ENCODE assay signal across 13 cellular contexts in the genomic region with DNA sequence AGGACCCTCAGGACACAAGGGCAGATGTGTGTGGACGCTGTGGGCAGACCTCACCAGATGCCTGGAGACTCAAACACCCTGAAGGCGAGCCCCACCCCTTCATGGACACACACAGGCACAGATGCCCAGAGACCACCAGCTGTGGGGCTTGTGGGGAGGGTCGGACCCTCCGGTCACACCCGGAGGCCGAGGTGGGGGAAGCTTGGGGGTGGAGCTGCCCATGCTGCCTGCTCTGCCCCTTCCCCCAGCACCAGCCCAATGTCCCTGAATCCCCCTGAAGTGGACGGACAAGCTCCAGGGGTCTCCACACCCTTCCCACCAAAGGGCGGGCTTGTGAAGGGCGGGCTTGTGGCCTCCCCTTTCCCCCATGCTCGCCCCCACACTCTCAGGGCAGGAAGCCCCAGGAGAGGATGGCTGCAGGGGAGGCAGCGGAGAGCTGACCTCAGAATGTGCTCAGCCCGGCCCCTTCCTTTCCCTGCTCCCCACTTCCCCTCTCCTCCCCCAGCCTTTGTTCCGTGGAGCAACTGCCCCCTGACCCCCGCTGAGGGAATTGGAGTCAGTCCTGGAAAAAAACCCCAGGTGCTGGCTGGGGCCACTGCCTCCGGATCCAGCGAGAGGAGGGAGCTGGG. TPM values are rescaled to one million over a fixed set of nuclear protein-coding genes. Genes with fewer than 3 reads are reported as not detected.
A peak's percentile ranks its signal among the peaks of the same experiment; 100 is the strongest.
DNase-seq lines count a peak whose midpoint lies in the region; ATAC-seq and TF ChIP-seq lines count a peak whose summit lies in the region.
"Had no signal": no experiment of that assay in that cellular context is flagged by ENCODE, and none has a peak within 500 bp of the region (broad histone marks: within the 10 kb centered on the region; RNA-seq: fewer than 3 reads in every experiment).

No MANE protein-coding gene starts in this region.

- peak overlapping the region in 2 of 12 donors; percentile 3 to 12 for H3K4me3 ChIP-seq in heart left ventricle
- H3K4me3 ChIP-seq in duodenal mucosa (ENCODE audit: low read depth in 1 of 2, low read length in 2 of 2) = no peak overlapping the region
- no peak overlapping the region for H3K4me3 ChIP-seq in lung
- H3K4me3 ChIP-seq in vagina = no peak overlapping the region

- 29 to 55% (median 38%) methylated on average over 8 to 16 of the region's 16 CpGs for WGBS in heart left ventricle, 4 donors
- 15 to 18% methylated on average over 15 to 16 of the region's 16 CpGs for WGBS in lung, 2 donors

- DNase-seq in heart left ventricle (peak; percentile 61 to 72 (median 64)), cardiac septum (ENCODE audit: low spot score) (no peak), lung (ENCODE audit: low spot score) (no peak), vagina (ENCODE audit: extremely low spot score in 2 of 2) (no peak), osteocyte (ENCODE audit: extremely low spot score, unreplicated experiment) (no peak), NCI-H2171 (lab: John Stamatoyannopoulos, UW) (no peak)
- DNase-seq: erythroblast; Karpas-422; naive B cell; stimulated activated CD4-positive, alpha-beta T cell treated with anti-CD3 and anti-CD28 coated beads, Interleukin-4, amount 100 ng/mL, for 24 hours had no signal

- H3K9me3 Mint-ChIP-seq in osteocyte (ENCODE audit: unreplicated experiment) = no peaks in the 10 kb centered on the region
- H3K9me3 Mint-ChIP-seq in activated T-helper 17 cell treated with anti-CD3 and anti-CD28 coated beads, Interleukin-2, amount 50 U/mL, for 72 hours = no peaks in the 10 kb centered on the region
- H3K9me3 Mint-ChIP-seq: activated naive CD4-positive, alpha-beta T cell treated with anti-CD3 and anti-CD28 coated beads, Interleukin-2, amount 50 U/mL, for 24 hours had no signal

- intact Hi-C loops in heart left ventricle (cut with DNase I) (loop anchor here in 1 of 10 donors (2.0 kb wide), 1 partner anchor 15 kb away; no protein-coding TSS in a partner anchor), cardiac septum (cut with DNase I) (no loop called here), vagina (cut with DNase I) (no loop called here)

- no peak overlapping the region for H3K4me3 Mint-ChIP-seq in osteocyte (ENCODE audit: unreplicated experiment)
- H3K4me3 Mint-ChIP-seq in activated T-helper 17 cell treated with anti-CD3 and anti-CD28 coated beads, Interleukin-2, amount 50 U/mL, for 72 hours = no peak overlapping the region
- H3K4me3 Mint-ChIP-seq: activated naive CD4-positive, alpha-beta T cell treated with anti-CD3 and anti-CD28 coated beads, Interleukin-2, amount 50 U/mL, for 24 hours; naive B cell had no signal

- H3K9me3 ChIP-seq in heart left ventricle (no peaks in the 10 kb centered on the region), duodenal mucosa (ENCODE audit: control insufficient read depth in 1 of 2, low read length in 2 of 2) (peaks cover 0 to 2% of the 10 kb centered on the region in 2 donors), lung (ENCODE audit: control insufficient read depth in 2 of 2, insufficient read depth in 1 of 2, low read length in 1 of 2) (no peaks in the 10 kb centered on the region), vagina (no peaks in the 10 kb centered on the region)

- peaks cover 0 to 57% (median 44%) of the 10 kb centered on the region in 12 donors for H3K4me1 ChIP-seq in heart left ventricle
- peaks cover 0 to 6% of the 10 kb centered on the region in 2 donors for H3K4me1 ChIP-seq in duodenal mucosa (ENCODE audit: control insufficient read depth in 1 of 2, insufficient read depth in 2 of 2, low read length in 2 of 2)
- H3K4me1 ChIP-seq in lung (ENCODE audit: control insufficient read depth in 2 of 2, insufficient read depth in 2 of 2, low read length in 2 of 2) = peaks cover 0 to 26% of the 10 kb centered on the region in 2 donors
- peaks cover 35% of the 10 kb centered on the region for H3K4me1 ChIP-seq in vagina

- H3K27ac ChIP-seq in heart left ventricle (peak overlapping the region; percentile 71 to 96 (median 84)), duodenal mucosa (ENCODE audit: low read depth, low read length) (peak overlapping the region; percentile 54), lung (ENCODE audit: low read depth in 1 of 2, low read length in 1 of 2) (peak overlapping the region; percentile 79), vagina (peak overlapping the region; percentile 47)

- H3K4me1 Mint-ChIP-seq in osteocyte (ENCODE audit: unreplicated experiment) = peaks cover 20% of the 10 kb centered on the region
- peaks cover 14% of the 10 kb centered on the region for H3K4me1 Mint-ChIP-seq in activated T-helper 17 cell treated with anti-CD3 and anti-CD28 coated beads, Interleukin-2, amount 50 U/mL, for 72 hours

- H3K36me3 Mint-ChIP-seq in osteocyte (ENCODE audit: unreplicated experiment) = no peaks in the 10 kb centered on the region
- H3K36me3 Mint-ChIP-seq in activated T-helper 17 cell treated with anti-CD3 and anti-CD28 coated beads, Interleukin-2, amount 50 U/mL, for 72 hours (ENCODE audit: low read depth) = peaks cover 6% of the 10 kb centered on the region
- H3K36me3 Mint-ChIP-seq: activated naive CD4-positive, alpha-beta T cell treated with anti-CD3 and anti-CD28 coated beads, Interleukin-2, amount 50 U/mL, for 24 hours; naive B cell had no signal

- ATAC-seq in heart left ventricle (peak; percentile 27 to 66 (median 34)), lung (ENCODE audit: insufficient read depth, low FRiP score) (no peak)
- ATAC-seq in activated T-helper 17 cell treated with anti-CD3 and anti-CD28 coated beads, Interleukin-2, amount 50 U/mL, for 72 hours (replicated peaks) = no peak

- TF ChIP-seq CTCF in heart left ventricle (IDR thresholded peaks at IDR 0.05) (no peak), lung (IDR thresholded peaks at IDR 0.05; ENCODE audit: control extremely low read depth, extremely low read depth) (no peak), vagina (IDR thresholded peaks at IDR 0.05) (no peak), osteocyte (IDR thresholded peaks at IDR 0.05) (no peak)

- H3K36me3 ChIP-seq in heart left ventricle (no peaks in the 10 kb centered on the region), duodenal mucosa (ENCODE audit: control insufficient read depth in 1 of 2, insufficient read depth in 2 of 2, low read length in 2 of 2) (no peaks in the 10 kb centered on the region), lung (ENCODE audit: control insufficient read depth in 2 of 2, insufficient read depth in 2 of 2, low read length in 2 of 2) (no peaks in the 10 kb centered on the region), vagina (no peaks in the 10 kb centered on the region)

- no peak overlapping the region for H3K27ac Mint-ChIP-seq in osteocyte (ENCODE audit: unreplicated experiment)
- no peak overlapping the region for H3K27ac Mint-ChIP-seq in activated T-helper 17 cell treated with anti-CD3 and anti-CD28 coated beads, Interleukin-2, amount 50 U/mL, for 72 hours
- H3K27ac Mint-ChIP-seq: activated naive CD4-positive, alpha-beta T cell treated with anti-CD3 and anti-CD28 coated beads, Interleukin-2, amount 50 U/mL, for 24 hours; naive B cell had no signal

- H3K27me3 ChIP-seq in heart left ventricle = peaks cover 0 to 33% (median 0%) of the 10 kb centered on the region in 9 donors
- peaks cover 27 to 28% of the 10 kb centered on the region in 2 donors for H3K27me3 ChIP-seq in duodenal mucosa (ENCODE audit: control insufficient read depth in 1 of 2, insufficient read depth in 2 of 2, low read length in 2 of 2)
- no peaks in the 10 kb centered on the region for H3K27me3 ChIP-seq in lung (ENCODE audit: control insufficient read depth, insufficient read depth)
- no peaks in the 10 kb centered on the region for H3K27me3 ChIP-seq in vagina

- H3K27me3 Mint-ChIP-seq in osteocyte (ENCODE audit: unreplicated experiment) = no peaks in the 10 kb centered on the region
- H3K27me3 Mint-ChIP-seq in activated T-helper 17 cell treated with anti-CD3 and anti-CD28 coated beads, Interleukin-2, amount 50 U/mL, for 72 hours = peaks cover 16% of the 10 kb centered on the region

- no peak overlapping the region for H3K9ac ChIP-seq in duodenal mucosa (ENCODE audit: low read depth in 1 of 2, low read length in 2 of 2)

- TF ChIP-seq POLR2A in heart left ventricle (IDR thresholded peaks at IDR 0.05) (no peak), vagina (IDR thresholded peaks at IDR 0.05) (no peak)

RNA-seq across cellular contexts. Expression of a gene that starts 13.8 kb away (rescaled TPM):
- not detected for total RNA-seq in heart left ventricle
- under 1 TPM; 0.12 to 0.72 TPM for polyA plus RNA-seq in heart left ventricle
- not detected for total RNA-seq in cardiac septum
- not detected for total RNA-seq in lung
- 1 to 10 TPM in 1 of 2 donors, under 1 TPM in 1; 0.89 to 1.5 TPM for polyA plus RNA-seq in lung
- not detected for total RNA-seq in vagina
- not detected in 2 replicates for total RNA-seq in osteocyte
- total RNA-seq in activated T-helper 17 cell treated with anti-CD3 and anti-CD28 coated beads, Interleukin-2, amount 50 U/mL, for 72 hours = under 1 TPM in 1 of 2 donors, not detected in 1; 0.19 TPM

RNA-seq across cellular contexts. Expression of a gene that starts 16.4 kb away (rescaled TPM):
- total RNA-seq in heart left ventricle (10 to 100 TPM; 11.2 to 27.4 (median 14.4) TPM), cardiac septum (17.4 TPM), lung (10 to 100 TPM; 10.8 to 15.3 TPM), vagina (7.4 TPM), osteocyte (20.5 and 20.9 TPM in 2 replicates)
- polyA plus RNA-seq in heart left ventricle (1 to 10 TPM; 6.6 to 8.2 TPM), lung (1 to 10 TPM; 3.4 to 4.4 TPM)
- total RNA-seq in activated T-helper 17 cell treated with anti-CD3 and anti-CD28 coated beads, Interleukin-2, amount 50 U/mL, for 72 hours = 1 to 10 TPM in 1 of 2 donors, under 1 TPM in 1; 0.54 to 6.2 TPM

RNA-seq across cellular contexts. Expression of a gene that starts 17.6 kb away (rescaled TPM):
- total RNA-seq in heart left ventricle (100 to 1,000 TPM in 1 of 9 donors, 10 to 100 TPM in 8; 65.0 to 122 (median 72.2) TPM), cardiac septum (72.0 TPM), lung (10 to 100 TPM; 66.2 to 92.4 TPM), vagina (90.1 TPM), osteocyte (102 and 109 TPM in 2 replicates)
- polyA plus RNA-seq in heart left ventricle (100 to 1,000 TPM in 1 of 2 donors, 10 to 100 TPM in 1; 44.4 to 179 TPM), lung (100 to 1,000 TPM in 1 of 2 donors, 10 to 100 TPM in 1; 66.2 to 130 TPM)
- 10 to 100 TPM; 54.8 to 92.9 TPM for total RNA-seq in activated T-helper 17 cell treated with anti-CD3 and anti-CD28 coated beads, Interleukin-2, amount 50 U/mL, for 72 hours

RNA-seq across cellular contexts. Expression of a gene that starts 47.4 kb away (rescaled TPM):
- 10 to 100 TPM; 34.8 to 57.1 (median 46.1) TPM for total RNA-seq in heart left ventricle
- polyA plus RNA-seq in heart left ventricle = 10 to 100 TPM; 21.1 to 46.3 TPM
- 36.1 TPM for total RNA-seq in cardiac septum
- 10 to 100 TPM; 25.1 to 64.5 TPM for total RNA-seq in lung
- 10 to 100 TPM; 26.5 to 48.2 TPM for polyA plus RNA-seq in lung
- total RNA-seq in vagina = 25.8 TPM
- 41.2 and 42.7 TPM in 2 replicates for total RNA-seq in osteocyte
- 10 to 100 TPM; 46.8 to 53.4 TPM for total RNA-seq in activated T-helper 17 cell treated with anti-CD3 and anti-CD28 coated beads, Interleukin-2, amount 50 U/mL, for 72 hours

Comparison
In these comparisons a context has a peak if more than half of its experiments do, and no peak if none do; other contexts are left out.
1. DNase-seq: peak in heart left ventricle (5 of 5); none in cardiac septum (single experiment), lung (single experiment), vagina (0 of 2), osteocyte (single experiment) and NCI-H2171 (single experiment).
2. ATAC-seq: peak in heart left ventricle (4 of 4); none in lung (single experiment) and activated T-helper 17 cell treated with anti-CD3 and anti-CD28 coated beads, Interleukin-2, amount 50 U/mL, for 72 hours (single experiment).
3. Peak in every context shown above with its lines, with median percentiles within 50 percentile points of each other: H3K27ac ChIP-seq.